Comparison of ENCODE assay signal across 8 cellular contexts in genomic region chr15:70512772-70513362, GRCh38.
DNase-seq lines count a peak whose midpoint lies in the region; ATAC-seq, FAIRE-seq and TF ChIP-seq lines count a peak whose summit lies in the region.

No MANE protein-coding gene starts in this region.

- H3K9ac ChIP-seq in keratinocyte (ENCODE audit: control insufficient read depth, extremely low read depth, insufficient read depth, low read length) = no peak overlapping the region

- DNase-seq in GM12864 (ENCODE audit: low read depth) (peak; percentile 66), Panc1 (ENCODE audit: low read depth, low spot score) (no peak), keratinocyte (ENCODE audit: low read depth, low spot score) (no peak), transverse colon (peak; percentile 50), T1000 (lab: John Stamatoyannopoulos, UW) (no peak)
- peak; percentile 68 for DNase-seq in activated naive CD8-positive, alpha-beta T cell treated with anti-CD3 and anti-CD28 coated beads for 36 hours

- H3K4me1 ChIP-seq in Panc1 (ENCODE audit: control insufficient read depth, insufficient read depth, low read length) = peaks cover 32% of the 10 kb centered on the region
- peaks cover 25% of the 10 kb centered on the region for H3K4me1 ChIP-seq in keratinocyte (ENCODE audit: control insufficient read depth, extremely low read depth, insufficient read depth, low read length)
- peaks cover 0 to 4% (median 0%) of the 10 kb centered on the region in 4 donors for H3K4me1 ChIP-seq in transverse colon

- no peak overlapping the region for H3K27ac Mint-ChIP-seq in activated naive CD8-positive, alpha-beta T cell treated with anti-CD3 and anti-CD28 coated beads for 36 hours

- no peak for TF ChIP-seq POLR2A in transverse colon (IDR thresholded peaks at IDR 0.05)

- CTCF ChIA-PET in Panc1 (lab: Charles Lee) = no interaction called here

- H3K27ac ChIP-seq in 22Rv1 = no peak overlapping the region
- peak overlapping the region; percentile 41; the same call in 1 of the 2 replicates for H3K27ac ChIP-seq in Panc1 (ENCODE audit: low read length)
- no peak overlapping the region for H3K27ac ChIP-seq in keratinocyte (ENCODE audit: control insufficient read depth, insufficient read depth, low read length)
- H3K27ac ChIP-seq in transverse colon = no peak overlapping the region

- no peak for TF ChIP-seq EP300 in transverse colon (IDR thresholded peaks at IDR 0.05; ENCODE audit: low read depth)

- dilution Hi-C loops in keratinocyte (cut with MboI; ENCODE audit: extremely low pct_ligation_motif_present, low sequenced_read_pairs) = no loop called here

- peaks cover 10% of the 10 kb centered on the region for H4K20me1 ChIP-seq in keratinocyte (ENCODE audit: control insufficient read depth, extremely low read depth, insufficient read depth, low read length)

- H3K4me3 ChIP-seq in GM12864 (ENCODE audit: low read depth, low read length) (no peak overlapping the region), Panc1 (ENCODE audit: low read depth in 2 of 2, low read length in 2 of 2) (no peak overlapping the region), keratinocyte (ENCODE audit: control insufficient read depth in 2 of 3, extremely low read depth in 1 of 3, insufficient read depth in 2 of 3, low read depth in 1 of 3, low read length in 3 of 3) (no peak overlapping the region), transverse colon (no peak overlapping the region)

- H3K9me3 Mint-ChIP-seq in activated naive CD8-positive, alpha-beta T cell treated with anti-CD3 and anti-CD28 coated beads for 36 hours = peaks cover 30% of the 10 kb centered on the region

- H3K36me3 ChIP-seq in Panc1 (ENCODE audit: control insufficient read depth, insufficient read depth, low read length) (no peaks in the 10 kb centered on the region), keratinocyte (ENCODE audit: control insufficient read depth in 2 of 2, extremely low read depth in 1 of 2, insufficient read depth in 2 of 2, low read length in 2 of 2) (no peaks in the 10 kb centered on the region), transverse colon (no peaks in the 10 kb centered on the region)

- POLR2A ChIA-PET in Panc1 (lab: Charles Lee) = interaction anchor here (0.6 kb wide), 1 partner anchor 47 kb away, joined by 3 read pairs; no protein-coding TSS in a partner anchor

- no peak overlapping the region for H3K4me2 ChIP-seq in keratinocyte (ENCODE audit: control insufficient read depth, extremely low read depth, insufficient read depth, low read depth, low read length)

- H3K27me3 ChIP-seq in Panc1 (ENCODE audit: control insufficient read depth, insufficient read depth, low read length) (no peaks in the 10 kb centered on the region), keratinocyte (ENCODE audit: control insufficient read depth, extremely low read depth, insufficient read depth, low read length) (peaks cover 38% of the 10 kb centered on the region), transverse colon (no peaks in the 10 kb centered on the region)

- BruUV-seq in Panc1 (replicated peaks; lab: Mats Ljungman, UMichigan) = no TSS peak

- ATAC-seq in HG02981 (IDR thresholded peaks at IDR 0.05; ENCODE audit: unreplicated experiment) = peak; percentile 72
- ATAC-seq in Panc1 = peak; percentile 54

- in situ Hi-C loops in Panc1 (cut with HindIII; ENCODE audit: low pct_unique_long_range_greater_than_20kb, low sequenced_read_pairs) (no loop called here), transverse colon (cut with MboI; ENCODE audit: low pct_ligation_motif_present in 1 of 4, low pct_unique_long_range_greater_than_20kb in 1 of 4, low sequenced_read_pairs in 3 of 4) (no loop called here)

- H3K4me3 Mint-ChIP-seq in activated naive CD8-positive, alpha-beta T cell treated with anti-CD3 and anti-CD28 coated beads for 36 hours = no peak overlapping the region

- H3K4me1 Mint-ChIP-seq in activated naive CD8-positive, alpha-beta T cell treated with anti-CD3 and anti-CD28 coated beads for 36 hours = peaks cover 19% of the 10 kb centered on the region

- TF ChIP-seq CTCF in 22Rv1 (IDR thresholded peaks at IDR 0.05) (peak; percentile 85), GM12864 (IDR thresholded peaks at IDR 0.05; ENCODE audit: low read depth, low read length, missing control alignments) (peak; percentile 99), Panc1 (IDR thresholded peaks at IDR 0.05) (peak; percentile 96), keratinocyte (optimal IDR thresholded peaks at IDR 0.05 in 1 of 3, IDR thresholded peaks at IDR 0.05 in 1 of 3, conservative IDR thresholded peaks at IDR 0.05 in 1 of 3; ENCODE audit: extremely low read depth in 1 of 3, insufficient read depth in 2 of 3, low read length in 3 of 3) (peak; percentile 96 to 99 (median 98)), transverse colon (IDR thresholded peaks at IDR 0.05) (peak in 4 of 5 experiments; percentile 24 to 32 (median 28))

- H2AFZ ChIP-seq in keratinocyte (ENCODE audit: control insufficient read depth, low read length) = no peak overlapping the region

- intact Hi-C loops in Panc1 (cut with micrococcal nuclease; ENCODE audit: unreplicated experiment) (no loop called here), transverse colon (cut with DNase I; ENCODE audit: low total_unique reads) (no loop called here)

- peaks cover 6% of the 10 kb centered on the region; the same call in 1 of the 2 replicates for H3K9me3 ChIP-seq in Panc1 (ENCODE audit: control insufficient read depth, insufficient read depth, low read depth, low read length)
- H3K9me3 ChIP-seq in keratinocyte (ENCODE audit: control insufficient read depth, low read depth, low read length) = peaks cover 9% of the 10 kb centered on the region
- H3K9me3 ChIP-seq in transverse colon = peaks cover 9 to 13% of the 10 kb centered on the region in 2 donors

- no peaks in the 10 kb centered on the region for H3K27me3 Mint-ChIP-seq in activated naive CD8-positive, alpha-beta T cell treated with anti-CD3 and anti-CD28 coated beads for 36 hours

- H3K79me2 ChIP-seq in keratinocyte (ENCODE audit: control insufficient read depth, insufficient read depth, low read length) = no peaks in the 10 kb centered on the region

- WGBS in transverse colon (ENCODE audit: low coverage in 1 of 2), 2 donors = 75 to 96% methylated on average over 4 to 8 of the region's 8 CpGs

- FAIRE-seq in keratinocyte (lab: Jason Lieb, UNC) = no peak

- peaks cover 26% of the 10 kb centered on the region for H3K36me3 Mint-ChIP-seq in activated naive CD8-positive, alpha-beta T cell treated with anti-CD3 and anti-CD28 coated beads for 36 hours

- peaks cover 3% of the 10 kb centered on the region for H3K9me1 ChIP-seq in keratinocyte (ENCODE audit: control insufficient read depth, extremely low read depth, insufficient read depth, low read length)

Comparison
In these comparisons a context has a peak if more than half of its experiments do, and no peak if none do; other contexts are left out.
1. CTCF ChIP-seq: peak in every context shown above with its lines; median percentile 99 in GM12864; 98 in keratinocyte; 96 in Panc1; 85 in 22Rv1; 28 in transverse colon.
2. DNase-seq: peak in GM12864 (single experiment), activated naive CD8-positive, alpha-beta T cell treated with anti-CD3 and anti-CD28 coated beads for 36 hours (single experiment) and transverse colon (single experiment); none in Panc1 (single experiment), keratinocyte (single experiment) and T1000 (single experiment).